8 cellular contexts compared by ENCODE assay signal in the genomic region with DNA sequence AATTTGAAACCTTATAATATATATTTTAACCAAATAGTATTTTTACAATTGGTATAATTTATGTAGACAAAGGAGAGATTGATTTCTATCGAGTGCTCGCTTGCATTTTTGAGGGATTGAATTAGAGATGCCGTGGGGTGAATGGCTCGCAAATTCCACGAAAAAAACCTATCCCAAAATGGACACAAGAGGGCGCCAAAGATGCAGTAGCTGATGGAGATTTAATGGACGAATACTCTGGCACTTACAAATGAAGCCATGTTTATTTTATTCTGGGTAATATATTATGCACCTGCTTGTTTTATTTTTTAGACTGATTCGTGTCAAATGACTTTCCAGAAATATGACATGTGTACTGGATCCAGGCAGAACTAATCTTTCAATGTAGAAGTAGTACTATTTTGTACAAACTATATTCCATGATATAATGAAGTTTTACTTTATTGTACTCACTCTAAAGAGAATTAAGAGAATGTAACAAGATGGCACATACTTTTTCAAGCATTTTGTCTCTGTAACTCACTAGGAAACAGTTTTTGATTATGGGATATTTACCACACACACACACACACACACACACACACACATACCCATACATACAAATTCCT.
A peak's percentile ranks its signal among the peaks of the same experiment; 100 is the strongest.
DNase-seq lines count a peak whose midpoint lies in the region; ATAC-seq, FAIRE-seq and TF ChIP-seq lines count a peak whose summit lies in the region.

No MANE protein-coding gene starts in this region.

- no peak overlapping the region for H3K27ac Mint-ChIP-seq in glutamatergic neuron (ENCODE audit: unreplicated experiment)

- POLR2A ChIA-PET in Panc1 (lab: Charles Lee), result no interaction called here

- H3K9me3 Mint-ChIP-seq in glutamatergic neuron (ENCODE audit: unreplicated experiment), result no peaks in the 10 kb centered on the region

- H3K27me3 ChIP-seq in Panc1 (ENCODE audit: control insufficient read depth, insufficient read depth, low read length), result peaks cover 10% of the 10 kb centered on the region

- no peak overlapping the region for H3K27ac ChIP-seq in Panc1 (ENCODE audit: low read length)

- no peaks in the 10 kb centered on the region for H3K36me3 ChIP-seq in Panc1 (ENCODE audit: control insufficient read depth, insufficient read depth, low read length)

- BruUV-seq in Panc1 (replicated peaks; lab: Mats Ljungman, UMichigan), result no TSS peak

- H3K4me3 ChIP-seq in GM12864 (ENCODE audit: low read depth, low read length), result no peak overlapping the region
- H3K4me3 ChIP-seq in Panc1 (ENCODE audit: low read depth in 2 of 2, low read length in 2 of 2), result no peak overlapping the region

- no peaks in the 10 kb centered on the region for H3K36me3 Mint-ChIP-seq in glutamatergic neuron (ENCODE audit: unreplicated experiment)

- H3K4me3 Mint-ChIP-seq in glutamatergic neuron (ENCODE audit: unreplicated experiment), result no peak overlapping the region

- CTCF ChIA-PET in Panc1 (lab: Charles Lee), result no interaction called here

- H3K4me1 Mint-ChIP-seq in glutamatergic neuron (ENCODE audit: low read depth, unreplicated experiment), result no peaks in the 10 kb centered on the region

- H3K4me1 ChIP-seq in Panc1 (ENCODE audit: control insufficient read depth, insufficient read depth, low read length), result no peaks in the 10 kb centered on the region

- DNase-seq in GM12864 (ENCODE audit: low read depth), result no peak
- DNase-seq in HT-29 (ENCODE audit: low spot score), result peak; percentile 59
- DNase-seq in Panc1 (ENCODE audit: low read depth, low spot score), result no peak
- peak; percentile 78 for DNase-seq in activated effector memory CD4-positive, alpha-beta T cell treated with anti-CD3 and anti-CD28 coated beads, Interleukin-2, amount 50 U/mL, for 16 hours
- DNase-seq in glutamatergic neuron, result peak; percentile 50
- peak; percentile 18 to 51 for DNase-seq in stimulated activated CD4-positive, alpha-beta T cell treated with anti-CD3 and anti-CD28 coated beads, Interleukin-12 subunit alpha, Interleukin-12 subunit beta, amount 100 ng/mL, for 24 hours (ENCODE audit: low read depth in 2 of 2)

- intact Hi-C loops in Panc1 (cut with micrococcal nuclease; ENCODE audit: unreplicated experiment), result loop anchor here (2.0 to 10.0 kb wide), 3 partner anchors 345 to 1429 kb away; no protein-coding TSS in a partner anchor

- TF ChIP-seq CTCF in GM12864 (IDR thresholded peaks at IDR 0.05; ENCODE audit: low read depth, low read length, missing control alignments) (peak; percentile 70), Panc1 (IDR thresholded peaks at IDR 0.05) (peak; percentile 89), glutamatergic neuron (IDR thresholded peaks at IDR 0.05; ENCODE audit: partially characterized antibody, unreplicated experiment) (peak; percentile 91)

- no peaks in the 10 kb centered on the region for H3K27me3 Mint-ChIP-seq in glutamatergic neuron (ENCODE audit: unreplicated experiment)

- in situ Hi-C loops in Panc1 (cut with HindIII; ENCODE audit: low pct_unique_long_range_greater_than_20kb, low sequenced_read_pairs), result no loop called here

- peak; percentile 85 for FAIRE-seq in A204.1 (lab: Jason Lieb, UNC)

- no peaks in the 10 kb centered on the region for H3K9me3 ChIP-seq in Panc1 (ENCODE audit: control insufficient read depth, insufficient read depth, low read depth, low read length)

- ATAC-seq in Panc1 (no peak), GM18520 (IDR thresholded peaks at IDR 0.05; ENCODE audit: unreplicated experiment) (no peak)

Comparison
In these comparisons a context has a peak if more than half of its experiments do, and no peak if none do; other contexts are left out.
1. DNase-seq: peak in HT-29 (single experiment), activated effector memory CD4-positive, alpha-beta T cell treated with anti-CD3 and anti-CD28 coated beads, Interleukin-2, amount 50 U/mL, for 16 hours (single experiment), glutamatergic neuron (single experiment) and stimulated activated CD4-positive, alpha-beta T cell treated with anti-CD3 and anti-CD28 coated beads, Interleukin-12 subunit alpha, Interleukin-12 subunit beta, amount 100 ng/mL, for 24 hours (2 of 2); none in GM12864 (single experiment) and Panc1 (single experiment).
2. Peak in every context shown above with its lines, with median percentiles within 50 percentile points of each other: CTCF ChIP-seq.